2 cellular contexts compared by ENCODE assay signal in genomic region chr5:62308439-62308838, GRCh38.
TF ChIP-seq lines count a peak whose summit lies in the region.

No MANE protein-coding gene starts in this region.

TF ChIP-seq in SK-N-SH, 30 proteins besides CTCF, POLR2A, EP300 and RAD21 (continued from another document):
- TF ChIP-seq, protein P1, sequence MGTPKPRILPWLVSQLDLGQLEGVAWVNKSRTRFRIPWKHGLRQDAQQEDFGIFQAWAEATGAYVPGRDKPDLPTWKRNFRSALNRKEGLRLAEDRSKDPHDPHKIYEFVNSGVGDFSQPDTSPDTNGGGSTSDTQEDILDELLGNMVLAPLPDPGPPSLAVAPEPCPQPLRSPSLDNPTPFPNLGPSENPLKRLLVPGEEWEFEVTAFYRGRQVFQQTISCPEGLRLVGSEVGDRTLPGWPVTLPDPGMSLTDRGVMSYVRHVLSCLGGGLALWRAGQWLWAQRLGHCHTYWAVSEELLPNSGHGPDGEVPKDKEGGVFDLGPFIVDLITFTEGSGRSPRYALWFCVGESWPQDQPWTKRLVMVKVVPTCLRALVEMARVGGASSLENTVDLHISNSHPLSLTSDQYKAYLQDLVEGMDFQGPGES (IDR thresholded peaks at IDR 0.05; ENCODE audit: low read depth, low read length): no peak
- TF ChIP-seq, protein P2, sequence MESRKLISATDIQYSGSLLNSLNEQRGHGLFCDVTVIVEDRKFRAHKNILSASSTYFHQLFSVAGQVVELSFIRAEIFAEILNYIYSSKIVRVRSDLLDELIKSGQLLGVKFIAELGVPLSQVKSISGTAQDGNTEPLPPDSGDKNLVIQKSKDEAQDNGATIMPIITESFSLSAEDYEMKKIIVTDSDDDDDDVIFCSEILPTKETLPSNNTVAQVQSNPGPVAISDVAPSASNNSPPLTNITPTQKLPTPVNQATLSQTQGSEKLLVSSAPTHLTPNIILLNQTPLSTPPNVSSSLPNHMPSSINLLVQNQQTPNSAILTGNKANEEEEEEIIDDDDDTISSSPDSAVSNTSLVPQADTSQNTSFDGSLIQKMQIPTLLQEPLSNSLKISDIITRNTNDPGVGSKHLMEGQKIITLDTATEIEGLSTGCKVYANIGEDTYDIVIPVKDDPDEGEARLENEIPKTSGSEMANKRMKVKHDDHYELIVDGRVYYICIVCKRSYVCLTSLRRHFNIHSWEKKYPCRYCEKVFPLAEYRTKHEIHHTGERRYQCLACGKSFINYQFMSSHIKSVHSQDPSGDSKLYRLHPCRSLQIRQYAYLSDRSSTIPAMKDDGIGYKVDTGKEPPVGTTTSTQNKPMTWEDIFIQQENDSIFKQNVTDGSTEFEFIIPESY (IDR thresholded peaks at IDR 0.05; ENCODE audit: borderline replicate concordance, low read depth): no peak
- no peak for TF ChIP-seq TAF1 (IDR thresholded peaks at IDR 0.05; ENCODE audit: borderline replicate concordance, low read depth, low read length)
- TF ChIP-seq CHD2 (IDR thresholded peaks at IDR 0.05; ENCODE audit: low read length, partially characterized antibody): no peak

TF ChIP-seq in SK-N-SH treated with all-trans-retinoic acid at 6 μM for 48 hours, 23 proteins besides CTCF, POLR2A, EP300 and RAD21 (continued from another document):
- TF ChIP-seq POU6F1 (CRISPR knock-in tag; IDR thresholded peaks at IDR 0.05; ENCODE audit: borderline replicate concordance, low read depth) (no peak), ZNF8 (CRISPR knock-in tag; IDR thresholded peaks at IDR 0.05) (no peak), RARB (CRISPR knock-in tag; IDR thresholded peaks at IDR 0.05) (no peak), TOX (CRISPR knock-in tag; IDR thresholded peaks at IDR 0.05; ENCODE audit: borderline replicate concordance) (no peak), BACH2 (CRISPR knock-in tag; IDR thresholded peaks at IDR 0.05; ENCODE audit: borderline replicate concordance) (no peak), OSR1 (CRISPR knock-in tag; IDR thresholded peaks at IDR 0.05) (no peak), ISL1 (CRISPR knock-in tag; IDR thresholded peaks at IDR 0.05) (no peak), ZNF70 (CRISPR knock-in tag; IDR thresholded peaks at IDR 0.05) (no peak)
